In genomic region chr15:32718822-32719716, GRCh38 we compare ENCODE assay signal across 9 cellular contexts. TPM values are rescaled to one million over a fixed set of nuclear protein-coding genes. Genes with fewer than 3 reads are reported as not detected.
DNase-seq lines count a peak whose midpoint lies in the region; ATAC-seq and TF ChIP-seq lines count a peak whose summit lies in the region.
"Had no signal": no experiment of that assay in that cellular context is flagged by ENCODE, and none has a peak within 500 bp of the region (broad histone marks: within the 10 kb centered on the region; RNA-seq: fewer than 3 reads in every experiment).

No MANE protein-coding gene starts in this region.

- CTCF ChIA-PET in T-cell (lab: Charles Lee) = no interaction called here

- WGBS in psoas muscle, 3 donors = 1 to 2% (median 1%) methylated on average over 53 to 70 of the region's 70 CpGs

- no peaks in the 10 kb centered on the region for H3K9me3 ChIP-seq in ES-I3 (ENCODE audit: control insufficient read depth, insufficient read depth, low read length)
- H3K9me3 ChIP-seq in psoas muscle = no peaks in the 10 kb centered on the region

- H3K36me3 Mint-ChIP-seq in T-cell (no peaks in the 10 kb centered on the region), CD14-positive monocyte (peaks cover 0 to 4% of the 10 kb centered on the region in 2 donors)

- ATAC-seq in T-cell (replicated peaks in 1 of 4) (no peak), psoas muscle (no peak), GM21737 (IDR thresholded peaks at IDR 0.05; ENCODE audit: unreplicated experiment) (no peak)

- H3K27ac Mint-ChIP-seq in T-cell (no peak overlapping the region), CD14-positive monocyte (no peak overlapping the region)

- H3K9me3 Mint-ChIP-seq in T-cell (no peaks in the 10 kb centered on the region), CD14-positive monocyte (peaks cover 0 to 12% (median 6%) of the 10 kb centered on the region in 7 donors)

- H3K4me3 ChIP-seq in foreskin fibroblast (ENCODE audit: low read depth in 1 of 2, low read length in 2 of 2) (peak overlapping the region; percentile 66 to 74), psoas muscle (peak overlapping the region; percentile 52)

- DNase-seq in T-cell (no peak), foreskin fibroblast (peak in 1 of 2 donors; percentile 50), psoas muscle (no peak), NCI-H1436 (lab: John Stamatoyannopoulos, UW) (no peak), CD14-positive monocyte (ENCODE audit: low spot score) (no peak)
- DNase-seq in stimulated activated CD8-positive, alpha-beta memory T cell treated with anti-CD3 and anti-CD28 coated beads, Interleukin-4, amount 100 ng/mL, for 48 hours = no peak

- H3K9ac ChIP-seq in ES-I3 (ENCODE audit: low read depth, low read length) = peak overlapping the region; percentile 80

- H3K4me1 ChIP-seq in ES-I3 (ENCODE audit: insufficient read depth, low read length) (no peaks in the 10 kb centered on the region; the same call in none of the 2 replicates), psoas muscle (peaks cover 4% of the 10 kb centered on the region)

- H3K27me3 ChIP-seq in psoas muscle (ENCODE audit: insufficient read depth in 3 of 3, low read length in 2 of 3) = peaks cover under 1 to 68% (median 8%) of the 10 kb centered on the region in 3 donors

- peak overlapping the region in 2 of 3 donors; percentile 43 to 61 for H3K4me3 Mint-ChIP-seq in T-cell
- H3K4me3 Mint-ChIP-seq in CD14-positive monocyte = peak overlapping the region in 1 of 2 donors; percentile 82

- POLR2A ChIA-PET in T-cell (lab: Charles Lee) = no interaction called here

- intact Hi-C loops in psoas muscle (cut with DNase I) (no loop called here), CD14-positive monocyte (cut with micrococcal nuclease) (no loop called here)

- H3K27ac ChIP-seq in psoas muscle = no peak overlapping the region
- H3K27ac ChIP-seq: HL-60 had no signal

- TF ChIP-seq CTCF in foreskin fibroblast (IDR thresholded peaks at IDR 0.05; ENCODE audit: low read depth, low read length) (no peak), psoas muscle (IDR thresholded peaks at IDR 0.05) (no peak), CD14-positive monocyte (IDR thresholded peaks at IDR 0.05) (no peak)

- H3K4me1 Mint-ChIP-seq in T-cell (peaks cover 23 to 28% (median 24%) of the 10 kb centered on the region in 3 donors), CD14-positive monocyte (peaks cover 25% of the 10 kb centered on the region)

- H3K27me3 Mint-ChIP-seq in T-cell (peaks cover 50 to 60% of the 10 kb centered on the region in 2 donors), CD14-positive monocyte (ENCODE audit: low read depth in 3 of 3) (peaks cover 78 to 92% (median 79%) of the 10 kb centered on the region in 3 donors)

- no peaks in the 10 kb centered on the region for H3K36me3 ChIP-seq in ES-I3 (ENCODE audit: insufficient read depth, low read length)
- H3K36me3 ChIP-seq in psoas muscle (ENCODE audit: insufficient read depth in 1 of 2, low read depth in 1 of 2) = no peaks in the 10 kb centered on the region

RNA-seq across cellular contexts. Expression of gene GREM1, which starts 1.3 kb away (rescaled TPM):
- total RNA-seq in T-cell (1 to 10 TPM in 1 of 5 donors, under 1 TPM in 2, not detected in 2; 0.60 to 1.0 (median 0.64) TPM), psoas muscle (1 to 10 TPM in 3 of 4 donors, under 1 TPM in 1; 0.60 to 4.5 (median 1.7) TPM)
- polyA plus RNA-seq in psoas muscle (1 to 10 TPM in 1 of 3 donors, under 1 TPM in 2; 0.09 to 3.4 (median 0.68) TPM), CD14-positive monocyte (not detected)
